25 cellular contexts compared by ENCODE assay signal in genomic region chr11:69431893-69432738, GRCh38. TPM values are rescaled to one million over a fixed set of nuclear protein-coding genes. Genes with fewer than 3 reads are reported as not detected.
"Had no signal": no experiment of that assay in that cellular context is flagged by ENCODE, and none has a peak within 500 bp of the region (broad histone marks: within the 10 kb centered on the region; RNA-seq: fewer than 3 reads in every experiment).

No MANE protein-coding gene starts in this region.

- H3K27ac ChIP-seq: pancreas, right lobe of liver, thoracic aorta, upper lobe of right lung had no signal

- DNase-seq: activated CD4-positive, alpha-beta T cell treated with anti-CD3 and anti-CD28 coated beads, Interleukin-2, amount 10 ng/mL, durations not matched to agents 24 days and 14 days; activated CD8-positive, alpha-beta T cell treated with anti-CD3 and anti-CD28 coated beads for 36 hours; activated naive CD4-positive, alpha-beta T cell treated with anti-CD3 and anti-CD28 coated beads, Interleukin-2, amount 10 ng/mL, durations not matched to agents 7 days and 5 days; activated T-cell treated with anti-CD3 and anti-CD28 coated beads, Interleukin-2, amount 50 U/mL, for 24 hours; foreskin fibroblast; glutamatergic neuron; hippocampal formation; islet precursor cell; mammary epithelial cell; naive B cell; stimulated activated CD4-positive, alpha-beta T cell treated with anti-CD3 and anti-CD28 coated beads, Interleukin-4, amount 100 ng/mL, for 24 hours; T1000; upper lobe of right lung had no signal

- FAIRE-seq: pancreas had no signal

- H3K36me3 ChIP-seq: pancreas, right lobe of liver, thoracic aorta, upper lobe of right lung had no signal

- H3K9me3 ChIP-seq: pancreas, right lobe of liver, thoracic aorta, upper lobe of right lung had no signal

- H3K4me3 ChIP-seq: pancreas, right lobe of liver, thoracic aorta, upper lobe of right lung had no signal

- H3K27me3 ChIP-seq: pancreas, right lobe of liver, upper lobe of right lung had no signal

- ATAC-seq: activated CD8-positive, alpha-beta T cell treated with anti-CD3 and anti-CD28 coated beads for 36 hours; left lobe of liver; pancreas; right lobe of liver; stimulated activated effector memory CD8-positive, alpha-beta T cell treated with anti-CD3 and anti-CD28 coated beads, Interleukin-12 subunit alpha, Interleukin-12 subunit beta, amount 100 ng/mL, for 72 hours; upper lobe of right lung had no signal

- H3K4me1 ChIP-seq: pancreas had no signal

RNA-seq across cellular contexts. Expression of gene LINC01488, which starts 49.3 kb away (rescaled TPM):
- total RNA-seq: activated CD4-positive, alpha-beta T cell treated with anti-CD3 and anti-CD28 coated beads, Interleukin-2, amount 10 ng/mL, durations not matched to agents 24 days and 14 days; activated CD8-positive, alpha-beta T cell treated with anti-CD3 and anti-CD28 coated beads for 36 hours; activated T-helper 2 cell treated with anti-CD3 and anti-CD28 coated beads, Interferon-gamma antibody, Interleukin-2, Interleukin-4, amounts not matched to agents 10 μg/mL and 5 μg/mL and 100 μg/mL, durations not matched to agents 14 hours and 24 hours and 36 hours; aorta; bronchial epithelial cell; cerebellum; mammary epithelial cell; neural crest cell; pancreas; pulmonary artery endothelial cell; T-helper 1 cell treated with Interleukin-12 subunit alpha and Interleukin-12 subunit beta and Interleukin-4 antibody, amounts not matched to agents 30 ng/mL and 1 ng/mL, for 36 hours; thoracic aorta; upper lobe of right lung had no signal
- polyA plus RNA-seq: aorta, mammary epithelial cell, pancreas had no signal
